ENCODE assay signal across 1 cellular context in genomic region chr17:10415161-10415560, GRCh38.
TF ChIP-seq lines count a peak whose summit lies in the region.

No MANE protein-coding gene starts in this region.

TF ChIP-seq in H1, 55 proteins besides CTCF, POLR2A, EP300 and RAD21:
- TF ChIP-seq SAP30 (IDR thresholded peaks at IDR 0.05; ENCODE audit: insufficient read depth, insufficient replicate concordance, low read length), result no peak
